8 cellular contexts compared by ENCODE assay signal in genomic region chr19:36973021-36973843, GRCh38.
DNase-seq lines count a peak whose midpoint lies in the region; ATAC-seq and TF ChIP-seq lines count a peak whose summit lies in the region.

No MANE protein-coding gene starts in this region.

- CTCF ChIA-PET in GM10248 (lab: Yijun Ruan, JAX): interaction anchor here (0.9 to 1.2 kb wide), 3 partner anchors 8 to 602 kb away, joined by 3 to 4 read pairs (median 4); no protein-coding TSS in a partner anchor

- ATAC-seq in HG03521 (IDR thresholded peaks at IDR 0.05; ENCODE audit: unreplicated experiment): peak; percentile 74
- peak; percentile 94 to 97 for ATAC-seq in activated CD4-positive, CD25-positive, alpha-beta regulatory T cell treated with anti-CD3 and anti-CD28 coated beads, Interleukin-2, amount 50 U/mL, for 24 hours

- peak; percentile 51 for DNase-seq in GM10248 (ENCODE audit: extremely low spot score)
- peak; percentile 70 for DNase-seq in central memory CD4-positive, alpha-beta T cell
- peak; percentile 86 for DNase-seq in iris pigment epithelial cell (ENCODE audit: low read depth)
- DNase-seq in stimulated activated CD4-positive, alpha-beta T cell treated with anti-CD3 and anti-CD28 coated beads, Interleukin-1b, Interleukin-23, amount 100 ng/mL, for 24 hours (ENCODE audit: low read depth in 4 of 4, low spot score in 1 of 4): peak; percentile 52 to 63 (median 60)
- no peak for DNase-seq in SHP77 treated with DMSO at 0.1 percent for 48 hours (lab: John Stamatoyannopoulos, UW)
- no peak for DNase-seq in NCI-H446 treated with DMSO at 0.1 percent for 48 hours (lab: John Stamatoyannopoulos, UW)

- POLR2A ChIA-PET in GM10248 (lab: Yijun Ruan, JAX): no interaction called here

- TF ChIP-seq CTCF in GM10248 (IDR thresholded peaks at IDR 0.05; ENCODE audit: control extremely low read depth, extremely low read depth, low read depth, missing control alignments): peak; percentile 84

Comparison
In these comparisons a context has a peak if more than half of its experiments do, and no peak if none do; other contexts are left out.
1. DNase-seq: peak in GM10248 (single experiment), central memory CD4-positive, alpha-beta T cell (single experiment), iris pigment epithelial cell (single experiment) and stimulated activated CD4-positive, alpha-beta T cell treated with anti-CD3 and anti-CD28 coated beads, Interleukin-1b, Interleukin-23, amount 100 ng/mL, for 24 hours (4 of 4); none in SHP77 treated with DMSO at 0.1 percent for 48 hours (single experiment) and NCI-H446 treated with DMSO at 0.1 percent for 48 hours (single experiment).